ENCODE assay signal across 13 cellular contexts in genomic region chr2:68284896-68285295, GRCh38. TPM values are rescaled to one million over a fixed set of nuclear protein-coding genes. Genes with fewer than 3 reads are reported as not detected.
A peak's percentile ranks its signal among the peaks of the same experiment; 100 is the strongest.
DNase-seq lines count a peak whose midpoint lies in the region; ATAC-seq and TF ChIP-seq lines count a peak whose summit lies in the region.
"Had no signal": no experiment of that assay in that cellular context is flagged by ENCODE, and none has a peak within 500 bp of the region (broad histone marks: within the 10 kb centered on the region; RNA-seq: fewer than 3 reads in every experiment).

No MANE protein-coding gene starts in this region.

- H3K4me3 Mint-ChIP-seq in endothelial cell (ENCODE audit: unreplicated experiment), result no peak overlapping the region
- H3K4me3 Mint-ChIP-seq: activated naive CD8-positive, alpha-beta T cell treated with anti-CD3 and anti-CD28 coated beads for 36 hours had no signal

- no peaks in the 10 kb centered on the region for H3K36me3 Mint-ChIP-seq in endothelial cell (ENCODE audit: low read depth, unreplicated experiment)
- H3K36me3 Mint-ChIP-seq: activated naive CD8-positive, alpha-beta T cell treated with anti-CD3 and anti-CD28 coated beads for 36 hours had no signal

- peaks cover 0 to 37% (median 0%) of the 10 kb centered on the region in 3 donors for H3K4me1 ChIP-seq in gastroesophageal sphincter

- H3K27ac Mint-ChIP-seq in endothelial cell (ENCODE audit: unreplicated experiment), result no peak overlapping the region
- H3K27ac Mint-ChIP-seq: activated naive CD8-positive, alpha-beta T cell treated with anti-CD3 and anti-CD28 coated beads for 36 hours had no signal

- H3K27me3 ChIP-seq in gastroesophageal sphincter, result no peaks in the 10 kb centered on the region
- H3K27me3 ChIP-seq: tibial artery had no signal

- no peak overlapping the region for H3K27ac ChIP-seq in gastroesophageal sphincter
- H3K27ac ChIP-seq: tibial artery had no signal

- H3K4me3 ChIP-seq in HFF-Myc (replicated peaks; ENCODE audit: low read depth, low read length) (no peak overlapping the region), gastroesophageal sphincter (no peak overlapping the region), skeletal muscle cell (ENCODE audit: low read depth, low read length) (no peak overlapping the region)
- H3K4me3 ChIP-seq: tibial artery had no signal

- TF ChIP-seq POLR2A in gastroesophageal sphincter (IDR thresholded peaks at IDR 0.05), result no peak

- peak; percentile 45 for DNase-seq in HFF-Myc (ENCODE audit: extremely low read depth, low read depth)
- DNase-seq in T1000 (lab: John Stamatoyannopoulos, UW), result peak; percentile 2
- DNase-seq in skeletal muscle cell (ENCODE audit: low read depth), result peak; percentile 85
- DNase-seq in stimulated activated CD4-positive, alpha-beta T cell treated with anti-CD3 and anti-CD28 coated beads, Interleukin-12 subunit alpha, Interleukin-12 subunit beta, amount 100 ng/mL, for 4 hours, result no peak
- DNase-seq in endothelial cell (ENCODE audit: low spot score), result no peak
- DNase-seq: activated CD4-positive, alpha-beta T cell treated with anti-CD3 and anti-CD28 coated beads for 48 hours; activated naive CD8-positive, alpha-beta T cell treated with anti-CD3 and anti-CD28 coated beads for 36 hours; RPMI8226; stimulated activated CD4-positive, alpha-beta T cell treated with anti-CD3 and anti-CD28 coated beads, Interleukin-4, amount 100 ng/mL, for 24 hours had no signal

- H3K4me1 Mint-ChIP-seq in endothelial cell (ENCODE audit: unreplicated experiment), result no peaks in the 10 kb centered on the region
- H3K4me1 Mint-ChIP-seq: activated naive CD8-positive, alpha-beta T cell treated with anti-CD3 and anti-CD28 coated beads for 36 hours had no signal

- H3K9me3 ChIP-seq in gastroesophageal sphincter, result no peaks in the 10 kb centered on the region
- H3K9me3 ChIP-seq: tibial artery had no signal

- TF ChIP-seq EP300 in gastroesophageal sphincter (IDR thresholded peaks at IDR 0.05), result no peak

- H3K9me3 Mint-ChIP-seq in endothelial cell (ENCODE audit: unreplicated experiment), result no peaks in the 10 kb centered on the region
- H3K9me3 Mint-ChIP-seq: activated naive CD8-positive, alpha-beta T cell treated with anti-CD3 and anti-CD28 coated beads for 36 hours had no signal

- H3K27me3 Mint-ChIP-seq in endothelial cell (ENCODE audit: unreplicated experiment), result no peaks in the 10 kb centered on the region

- TF ChIP-seq CTCF in HFF-Myc (IDR thresholded peaks at IDR 0.05; ENCODE audit: low read depth, low read length, missing control alignments) (no peak), gastroesophageal sphincter (IDR thresholded peaks at IDR 0.05) (no peak), endothelial cell (IDR thresholded peaks at IDR 0.05; ENCODE audit: unreplicated experiment) (no peak)

- ATAC-seq in gastroesophageal sphincter, result peak; percentile 66
- ATAC-seq in GM18868 (IDR thresholded peaks at IDR 0.05; ENCODE audit: unreplicated experiment), result no peak
- ATAC-seq in GM21423 (IDR thresholded peaks at IDR 0.05; ENCODE audit: unreplicated experiment), result no peak

- no peaks in the 10 kb centered on the region for H3K36me3 ChIP-seq in gastroesophageal sphincter
- H3K36me3 ChIP-seq: tibial artery had no signal

- WGBS in gastroesophageal sphincter (ENCODE audit: low coverage in 1 of 2), 2 donors, result 33 to 41% methylated on average over 3 of the region's 3 CpGs

RNA-seq across cellular contexts. Expression of gene PPP3R1, which starts 32.6 kb away (rescaled TPM):
- total RNA-seq in gastroesophageal sphincter, result 10 to 100 TPM; 23.8 to 31.6 (median 29.9) TPM
- 65.7 TPM for total RNA-seq in endothelial cell (ENCODE audit: unreplicated experiment)

RNA-seq across cellular contexts. Expression of gene CNRIP1, which starts 34.9 kb away (rescaled TPM):
- total RNA-seq in gastroesophageal sphincter (10 to 100 TPM; 22.2 to 48.1 (median 39.0) TPM), endothelial cell (ENCODE audit: unreplicated experiment) (21.8 TPM)
- total RNA-seq: activated naive CD8-positive, alpha-beta T cell treated with anti-CD3 and anti-CD28 coated beads for 36 hours had no signal

Comparison
In these comparisons a context has a peak if more than half of its experiments do, and no peak if none do; other contexts are left out.
1. DNase-seq: peak in HFF-Myc (single experiment), T1000 (single experiment) and skeletal muscle cell (single experiment); none in stimulated activated CD4-positive, alpha-beta T cell treated with anti-CD3 and anti-CD28 coated beads, Interleukin-12 subunit alpha, Interleukin-12 subunit beta, amount 100 ng/mL, for 4 hours (single experiment) and endothelial cell (single experiment).